8 cellular contexts compared by ENCODE assay signal in genomic region chr2:32039447-32040219, GRCh38. TPM values are rescaled to one million over a fixed set of nuclear protein-coding genes. Genes with fewer than 3 reads are reported as not detected.
DNase-seq lines count a peak whose midpoint lies in the region; ATAC-seq and TF ChIP-seq lines count a peak whose summit lies in the region.

Gene DPY30, minus strand, starts transcription at chr2:32039805. Its CDS starts 349 bp downstream, at chr2:32039456.

- DNase-seq in DMS79 (lab: John Stamatoyannopoulos, UW), result peak; percentile 73
- DNase-seq in Panc1 (ENCODE audit: low read depth, low spot score), result peak; percentile 70
- peak; percentile 92 for DNase-seq in activated T-cell treated with anti-CD3 and anti-CD28 coated beads, Interleukin-2, amount 50 U/mL, for 24 hours
- peak; percentile 92 for DNase-seq in stimulated activated CD8-positive, alpha-beta memory T cell treated with anti-CD3 and anti-CD28 coated beads, Interleukin-4, amount 100 ng/mL, for 48 hours

- H3K27me3 Mint-ChIP-seq in activated T-cell treated with anti-CD3 and anti-CD28 coated beads, Interleukin-2, amount 50 U/mL, for 24 hours, result no peaks in the 10 kb centered on the region

- BruUV-seq in Panc1 (replicated peaks; lab: Mats Ljungman, UMichigan), result no TSS peak

- in situ Hi-C loops in Panc1 (cut with HindIII; ENCODE audit: low pct_unique_long_range_greater_than_20kb, low sequenced_read_pairs), result no loop called here

- H3K79me2 ChIP-seq in KMS-11 (ENCODE audit: insufficient read depth, low read depth), result peaks cover 8% of the 10 kb centered on the region; the same call in 1 of the 2 replicates

- H3K27ac Mint-ChIP-seq in activated T-cell treated with anti-CD3 and anti-CD28 coated beads, Interleukin-2, amount 50 U/mL, for 24 hours, result peak within 1 kb of the TSS; percentile 92

- H3K4me2 ChIP-seq in KMS-11, result peak within 1 kb of the TSS; percentile 91

- H3K4me3 Mint-ChIP-seq in activated T-cell treated with anti-CD3 and anti-CD28 coated beads, Interleukin-2, amount 50 U/mL, for 24 hours, result peak within 1 kb of the TSS; percentile 86

- H3K36me3 ChIP-seq in KMS-11 (ENCODE audit: insufficient read depth) (no peaks in the 10 kb centered on the region), Panc1 (ENCODE audit: control insufficient read depth, insufficient read depth, low read length) (no peaks in the 10 kb centered on the region; the same call in 1 of the 2 replicates), esophagus (ENCODE audit: control insufficient read depth in 2 of 2, insufficient read depth in 2 of 2, low read length in 1 of 2) (no peaks in the 10 kb centered on the region), mucosa of stomach (ENCODE audit: control insufficient read depth, insufficient read depth, low read length) (no peaks in the 10 kb centered on the region)

- H3K27ac ChIP-seq in KMS-11, result peak within 1 kb of the TSS; percentile 73
- H3K27ac ChIP-seq in Panc1 (ENCODE audit: low read length), result peak within 1 kb of the TSS; percentile 95
- H3K27ac ChIP-seq in esophagus (ENCODE audit: low read depth in 2 of 2, low read length in 1 of 2), result peak within 1 kb of the TSS; percentile 75 to 94

- CTCF ChIA-PET in Panc1 (lab: Charles Lee), result interaction anchor here (1.3 kb wide), 1 partner anchor 24 kb away, joined by 11 read pairs; the partner anchor contains the start of gene SPAST

- peak; percentile 88 for ATAC-seq in GM21737 (IDR thresholded peaks at IDR 0.05; ENCODE audit: unreplicated experiment)
- peak; percentile 97 for ATAC-seq in Panc1

- no peaks in the 10 kb centered on the region for H3K9me3 Mint-ChIP-seq in activated T-cell treated with anti-CD3 and anti-CD28 coated beads, Interleukin-2, amount 50 U/mL, for 24 hours

- peaks cover 21% of the 10 kb centered on the region for H3K36me3 Mint-ChIP-seq in activated T-cell treated with anti-CD3 and anti-CD28 coated beads, Interleukin-2, amount 50 U/mL, for 24 hours (ENCODE audit: low read depth)

- peak within 1 kb of the TSS; percentile 67 for H3K9ac ChIP-seq in KMS-11
- peak within 1 kb of the TSS; percentile 75 for H3K9ac ChIP-seq in mucosa of stomach (ENCODE audit: low read length)

- H3K4me1 ChIP-seq in KMS-11 (ENCODE audit: low read depth, poor library complexity, severe bottlenecking) (peaks cover 14% of the 10 kb centered on the region), Panc1 (ENCODE audit: control insufficient read depth, insufficient read depth, low read length) (peaks cover 5% of the 10 kb centered on the region; the same call in 1 of the 2 replicates), esophagus (ENCODE audit: control insufficient read depth in 2 of 2, insufficient read depth in 2 of 2, low read length in 1 of 2) (no peaks in the 10 kb centered on the region), mucosa of stomach (ENCODE audit: control insufficient read depth, insufficient read depth, low read length) (peaks cover 6% of the 10 kb centered on the region)

- WGBS in esophagus, 2 donors, result 1% methylated on average over 27 to 43 of the region's 43 CpGs

- POLR2A ChIA-PET in Panc1 (lab: Charles Lee), result interaction anchor here (0.5 to 1.1 kb wide), 9 partner anchors 22 to 239 kb away, joined by 3 to 13 read pairs (median 4); partner anchors contain the start of gene SLC30A6

- H3K27me3 ChIP-seq in KMS-11 (ENCODE audit: insufficient read depth, low read depth) (no peaks in the 10 kb centered on the region), Panc1 (ENCODE audit: control insufficient read depth, insufficient read depth, low read length) (no peaks in the 10 kb centered on the region), esophagus (ENCODE audit: control insufficient read depth in 1 of 2, insufficient read depth in 2 of 2, low read length in 2 of 2) (no peaks in the 10 kb centered on the region), mucosa of stomach (ENCODE audit: control insufficient read depth, insufficient read depth, low read length) (no peaks in the 10 kb centered on the region)

- intact Hi-C loops in Panc1 (cut with micrococcal nuclease; ENCODE audit: unreplicated experiment), result no loop called here

- peak within 1 kb of the TSS; percentile 90 for H3K4me3 ChIP-seq in KMS-11 (IDR thresholded peaks at IDR 0.05; ENCODE audit: insufficient read depth, low read depth, low read length)
- peak within 1 kb of the TSS; percentile 79 to 98 for H3K4me3 ChIP-seq in Panc1 (ENCODE audit: low read depth in 2 of 2, low read length in 2 of 2)
- peak within 1 kb of the TSS; percentile 56 to 96 for H3K4me3 ChIP-seq in esophagus (ENCODE audit: low read depth in 1 of 2, low read length in 2 of 2)
- peak within 1 kb of the TSS; percentile 83 for H3K4me3 ChIP-seq in mucosa of stomach (ENCODE audit: low read length)

- H4K20me1 ChIP-seq in KMS-11 (ENCODE audit: insufficient read depth), result no peaks in the 10 kb centered on the region

- peaks cover 19% of the 10 kb centered on the region for H3K4me1 Mint-ChIP-seq in activated T-cell treated with anti-CD3 and anti-CD28 coated beads, Interleukin-2, amount 50 U/mL, for 24 hours (ENCODE audit: low read depth)

- peak within 1 kb of the TSS; percentile 94 for H2AFZ ChIP-seq in KMS-11 (ENCODE audit: low read depth)

- H3K9me3 ChIP-seq in Panc1 (ENCODE audit: control insufficient read depth, insufficient read depth, low read depth, low read length) (no peaks in the 10 kb centered on the region), esophagus (ENCODE audit: control insufficient read depth in 2 of 2, insufficient read depth in 1 of 2, low read depth in 1 of 2, low read length in 1 of 2) (no peaks in the 10 kb centered on the region), mucosa of stomach (ENCODE audit: control insufficient read depth, low read length) (no peaks in the 10 kb centered on the region)

- TF ChIP-seq CTCF in KMS-11 (conservative IDR thresholded peaks at IDR 0.05; ENCODE audit: low read depth, low read length) (no peak; the same call in 1 of the 2 replicates), Panc1 (IDR thresholded peaks at IDR 0.05) (no peak)

RNA-seq across cellular contexts. Expression of gene DPY30, which starts in this region (rescaled TPM):
- total RNA-seq in Panc1 (2021; ENCODE audit: unreplicated experiment), result 105 TPM
- 125 TPM for polyA plus RNA-seq in Panc1 (2012; ENCODE audit: insufficient read length)
- 100 to 1,000 TPM in 1 of 2 donors, 10 to 100 TPM in 1; 77.2 to 115 TPM for polyA plus RNA-seq in esophagus

Comparison
In these comparisons a context has a peak if more than half of its experiments do, and no peak if none do; other contexts are left out.
1. Peak in every context shown above with its lines: DNase-seq, ATAC-seq, H3K4me3 ChIP-seq and H3K27ac ChIP-seq.